Comparison of ENCODE assay signal across 8 cellular contexts in genomic region chr7:92178928-92179373, GRCh38. TPM values are rescaled to one million over a fixed set of nuclear protein-coding genes. Genes with fewer than 3 reads are reported as not detected.
DNase-seq lines count a peak whose midpoint lies in the region; ATAC-seq and TF ChIP-seq lines count a peak whose summit lies in the region.

Gene LRRD1 (minus strand): TSS chr7:92179142. CDS start chr7:92165202, 13,940 bp downstream.

- H3K9me3 ChIP-seq in mononuclear cell (ENCODE audit: low read depth, low read length) = no peaks in the 10 kb centered on the region

- peak; percentile 83 for TF ChIP-seq CTCF in AG10803 (conservative IDR thresholded peaks at IDR 0.05; ENCODE audit: low read length)

- H3K4me3 ChIP-seq in AG10803 (ENCODE audit: low read length) (peak within 1 kb of the TSS; percentile 55), mononuclear cell (ENCODE audit: low read length) (peak within 1 kb of the TSS; percentile 37)

- peaks cover 11% of the 10 kb centered on the region for H3K27me3 ChIP-seq in mononuclear cell (ENCODE audit: insufficient read depth, low read length)

- peak; percentile 100 for ATAC-seq in GM19023 (IDR thresholded peaks at IDR 0.05; ENCODE audit: unreplicated experiment)
- peak; percentile 100 for ATAC-seq in HG03280 (IDR thresholded peaks at IDR 0.05; ENCODE audit: unreplicated experiment)

- H3K27ac ChIP-seq in epithelial cell of prostate = no peak within 1 kb of the TSS

- H3K4me1 ChIP-seq in mononuclear cell (ENCODE audit: insufficient read depth, low read length) = peaks cover 8% of the 10 kb centered on the region

- DNase-seq in AG10803 (ENCODE audit: low read depth) = peak; percentile 81
- peak; percentile 22 for DNase-seq in NK-92 (lab: John Stamatoyannopoulos, UW; ENCODE audit: unreplicated experiment)
- DNase-seq in activated T-cell treated with anti-CD3 and anti-CD28 coated beads for 24 hours (ENCODE audit: low read depth) = peak; percentile 85
- peak; percentile 43 for DNase-seq in epithelial cell of prostate (ENCODE audit: low read depth, low spot score)
- peak; percentile 79 to 80 for DNase-seq in stimulated activated CD8-positive, alpha-beta memory T cell treated with anti-CD3 and anti-CD28 coated beads, Interleukin-2, amount 100 ng/mL, for 1 hour (ENCODE audit: low read depth in 2 of 2)

RNA-seq across cellular contexts. Expression of gene LRRD1, which starts in this region (rescaled TPM):
- 0.10 TPM for total RNA-seq in mononuclear cell

Comparison
In these comparisons a context has a peak if more than half of its experiments do, and no peak if none do; other contexts are left out.
1. DNase-seq: peak in every context shown above with its lines; median percentile 85 in activated T-cell treated with anti-CD3 and anti-CD28 coated beads for 24 hours; 81 in AG10803; 80 in stimulated activated CD8-positive, alpha-beta memory T cell treated with anti-CD3 and anti-CD28 coated beads, Interleukin-2, amount 100 ng/mL, for 1 hour; 43 in epithelial cell of prostate; 22 in NK-92.